ENCODE assay signal across 13 cellular contexts in genomic region chr16:57276596-57276995, GRCh38. TPM values are rescaled to one million over a fixed set of nuclear protein-coding genes. Genes with fewer than 3 reads are reported as not detected.
DNase-seq lines count a peak whose midpoint lies in the region; ATAC-seq and TF ChIP-seq lines count a peak whose summit lies in the region.
"Had no signal": no experiment of that assay in that cellular context is flagged by ENCODE, and none has a peak within 500 bp of the region (broad histone marks: within the 10 kb centered on the region; RNA-seq: fewer than 3 reads in every experiment).

No MANE protein-coding gene starts in this region.

- no peaks in the 10 kb centered on the region for H3K9me3 Mint-ChIP-seq in HFFc6
- H3K9me3 Mint-ChIP-seq: activated CD4-positive, alpha-beta T cell treated with anti-CD3 and anti-CD28 coated beads, Interleukin-2, amount 10 ng/mL, durations not matched to agents 24 days and 14 days; memory B cell had no signal

- TF ChIP-seq POLR2A in gastrocnemius medialis (IDR thresholded peaks at IDR 0.05), result no peak

- no peak overlapping the region for H3K4me3 ChIP-seq in fibroblast of villous mesenchyme (ENCODE audit: low read depth, low read length)
- no peak overlapping the region for H3K4me3 ChIP-seq in gastrocnemius medialis
- no peak overlapping the region for H3K4me3 ChIP-seq in ascending aorta
- H3K4me3 ChIP-seq: colonic mucosa had no signal

- H3K36me3 ChIP-seq in gastrocnemius medialis (no peaks in the 10 kb centered on the region), ascending aorta (no peaks in the 10 kb centered on the region)
- H3K36me3 ChIP-seq: colonic mucosa had no signal

- intact Hi-C loops in gastrocnemius medialis (cut with DNase I; ENCODE audit: low total_unique reads), result no loop called here
- intact Hi-C loops in ascending aorta (cut with DNase I), result no loop called here

- no peaks in the 10 kb centered on the region for H3K36me3 Mint-ChIP-seq in HFFc6 (ENCODE audit: low read depth)
- H3K36me3 Mint-ChIP-seq: memory B cell had no signal

- in situ Hi-C loops in gastrocnemius medialis (cut with MboI; ENCODE audit: low sequenced_read_pairs in 4 of 4), result no loop called here

- no peaks in the 10 kb centered on the region for H3K4me1 ChIP-seq in gastrocnemius medialis
- H3K4me1 ChIP-seq in ascending aorta, result no peaks in the 10 kb centered on the region

- no peak overlapping the region for H3K4me3 Mint-ChIP-seq in HFFc6
- H3K4me3 Mint-ChIP-seq: activated CD4-positive, alpha-beta T cell treated with anti-CD3 and anti-CD28 coated beads, Interleukin-2, amount 10 ng/mL, durations not matched to agents 24 days and 14 days; memory B cell had no signal

- ATAC-seq in gastrocnemius medialis, result peak; percentile 58 to 74

- H3K27me3 ChIP-seq in gastrocnemius medialis, result no peaks in the 10 kb centered on the region
- H3K27me3 ChIP-seq in ascending aorta, result no peaks in the 10 kb centered on the region
- H3K27me3 ChIP-seq: colonic mucosa had no signal

- H3K27me3 Mint-ChIP-seq in HFFc6 (ENCODE audit: insufficient read depth), result peaks cover 12% of the 10 kb centered on the region
- H3K27me3 Mint-ChIP-seq: memory B cell had no signal

- H3K4me1 Mint-ChIP-seq in HFFc6 (ENCODE audit: low read depth), result peaks cover 36% of the 10 kb centered on the region

- TF ChIP-seq CTCF in HFFc6 (IDR thresholded peaks at IDR 0.05) (no peak), fibroblast of villous mesenchyme (IDR thresholded peaks at IDR 0.05; ENCODE audit: insufficient read depth, low read depth, low read length) (no peak), gastrocnemius medialis (IDR thresholded peaks at IDR 0.05 in 4 of 5, conservative IDR thresholded peaks at IDR 0.05 in 1 of 5) (no peak), ascending aorta (IDR thresholded peaks at IDR 0.05) (no peak)

- peak overlapping the region; percentile 81; the same call in 1 of the 2 replicates for H3K27ac Mint-ChIP-seq in HFFc6
- H3K27ac Mint-ChIP-seq: memory B cell had no signal

- POLR2A ChIA-PET in HEK293T (lab: Yijun Ruan, JAX), result no interaction called here

- CTCF ChIA-PET in HEK293T (lab: Yijun Ruan, JAX), result no interaction called here

- peak overlapping the region in 2 of 4 donors; percentile 19 to 41 for H3K27ac ChIP-seq in gastrocnemius medialis
- H3K27ac ChIP-seq in ascending aorta, result no peak overlapping the region
- H3K27ac ChIP-seq: colonic mucosa had no signal

- H3K9me3 ChIP-seq in gastrocnemius medialis (no peaks in the 10 kb centered on the region), ascending aorta (no peaks in the 10 kb centered on the region)
- H3K9me3 ChIP-seq: colonic mucosa had no signal

- DNase-seq in HFFc6 (no peak), SW480 (ENCODE audit: low spot score) (peak; percentile 76), fibroblast of villous mesenchyme (ENCODE audit: low read depth) (peak; percentile 51), gastrocnemius medialis (no peak), ascending aorta (ENCODE audit: low spot score in 2 of 2) (no peak), NCI-H187 (lab: John Stamatoyannopoulos, UW) (no peak), HEK293T (ENCODE audit: extremely low spot score) (no peak)
- no peak for DNase-seq in stimulated activated CD8-positive, alpha-beta memory T cell treated with anti-CD3 and anti-CD28 coated beads, Interleukin-4, amount 100 ng/mL, for 48 hours
- DNase-seq: activated CD4-positive, alpha-beta T cell treated with anti-CD3 and anti-CD28 coated beads, Interleukin-2, amount 10 ng/mL, durations not matched to agents 24 days and 14 days; colonic mucosa; NCI-H510A; stimulated activated CD4-positive, alpha-beta T cell treated with anti-CD3 and anti-CD28 coated beads, Interleukin-4, amount 100 ng/mL, for 1 hour had no signal

TF ChIP-seq in HEK293T, 16 proteins besides CTCF, POLR2A, EP300 and RAD21:
- TF ChIP-seq FOXM1 (IDR thresholded peaks at IDR 0.05; ENCODE audit: borderline replicate concordance), result no peak
- TF ChIP-seq HDGF (IDR thresholded peaks at IDR 0.05; ENCODE audit: borderline replicate concordance), result no peak

RNA-seq across cellular contexts. Expression of gene PLLP, which starts 7.9 kb away (rescaled TPM):
- total RNA-seq in HFFc6 (2021; fragmentation: NEBNext Ultra II Directional; extraction: Animal tissue kit (Norgen Biotek cat#: 25700)), result not detected
- under 0.01 TPM in 1 of 2 replicates, not detected in the other for total RNA-seq in fibroblast of villous mesenchyme
- 1 to 10 TPM; 1.2 to 6.2 (median 4.7) TPM for total RNA-seq in gastrocnemius medialis
- 0.21 TPM for total RNA-seq in ascending aorta
- total RNA-seq: activated CD4-positive, alpha-beta T cell treated with anti-CD3 and anti-CD28 coated beads, Interleukin-2, amount 10 ng/mL, durations not matched to agents 24 days and 14 days had no signal

RNA-seq across cellular contexts. Expression of gene ARL2BP, which starts 31.5 kb away (rescaled TPM):
- 10 to 100 TPM; 70.3 to 80.0 (median 76.7) TPM for total RNA-seq in HFFc6 (2021; fragmentation: NEBNext Ultra II Directional; extraction: Animal tissue kit (Norgen Biotek cat#: 25700))
- total RNA-seq in fibroblast of villous mesenchyme (91.2 and 134 TPM in 2 replicates), gastrocnemius medialis (10 to 100 TPM; 25.5 to 52.6 (median 44.5) TPM), ascending aorta (44.1 TPM)

Comparison
In these comparisons a context has a peak if more than half of its experiments do, and no peak if none do; other contexts are left out.
1. DNase-seq: peak in SW480 (single experiment) and fibroblast of villous mesenchyme (single experiment); none in HFFc6 (single experiment), gastrocnemius medialis (0 of 2), stimulated activated CD8-positive, alpha-beta memory T cell treated with anti-CD3 and anti-CD28 coated beads, Interleukin-4, amount 100 ng/mL, for 48 hours (single experiment), ascending aorta (0 of 2), NCI-H187 (0 of 2) and HEK293T (single experiment).